In the genomic region with DNA sequence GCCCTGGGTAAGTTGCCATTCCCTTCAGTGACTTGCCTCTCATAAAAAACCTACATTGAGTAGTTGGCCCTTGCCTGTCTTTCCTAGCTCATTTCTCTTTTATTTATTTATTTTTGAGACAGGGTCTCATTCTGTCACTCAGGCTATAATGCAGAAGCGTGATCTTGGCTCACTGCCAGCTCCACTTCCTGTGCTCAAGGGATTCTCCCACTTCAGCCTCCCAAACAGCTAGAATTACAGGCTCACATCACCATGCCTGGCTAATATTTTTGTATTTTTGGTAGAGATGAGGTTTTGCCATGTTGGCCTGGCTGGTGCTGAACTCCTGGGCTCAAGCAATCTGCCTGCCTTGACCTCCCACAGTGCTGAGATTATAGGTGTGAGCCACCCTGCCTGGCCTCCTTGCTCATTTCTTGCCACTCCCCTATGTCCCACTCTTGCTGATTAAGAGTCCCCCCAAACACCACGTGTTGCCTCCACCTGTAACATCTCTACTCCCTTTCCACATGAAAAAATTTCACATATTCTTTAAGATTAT, we compare ENCODE assay signal across 14 cellular contexts. TPM values are rescaled to one million over a fixed set of nuclear protein-coding genes. Genes with fewer than 3 reads are reported as not detected.
DNase-seq lines count a peak whose midpoint lies in the region; ATAC-seq, FAIRE-seq and TF ChIP-seq lines count a peak whose summit lies in the region.
"Had no signal": no experiment of that assay in that cellular context is flagged by ENCODE, and none has a peak within 500 bp of the region (broad histone marks: within the 10 kb centered on the region; RNA-seq: fewer than 3 reads in every experiment).

No MANE protein-coding gene starts in this region.

- peak overlapping the region; percentile 42 for H3K4me2 ChIP-seq in A549
- no peak overlapping the region for H3K4me2 ChIP-seq in endothelial cell of umbilical vein (ENCODE audit: insufficient read depth, low read length)

- TF ChIP-seq POLR2A in A549 (IDR thresholded peaks at IDR 0.05; ENCODE audit: low read length) = no peak
- no peak for TF ChIP-seq POLR2A in endothelial cell of umbilical vein (IDR thresholded peaks at IDR 0.05; ENCODE audit: low read depth, low read length)

- H3K9me3 ChIP-seq in A549 (no peaks in the 10 kb centered on the region), endothelial cell of umbilical vein (replicated peaks; ENCODE audit: control insufficient read depth, insufficient read depth, low read length) (no peaks in the 10 kb centered on the region), tibial artery (no peaks in the 10 kb centered on the region)

- intact Hi-C loops in endothelial cell of umbilical vein (cut with micrococcal nuclease) (loop anchor here (5.0 kb wide), 1 partner anchor 81 kb away; no protein-coding TSS in a partner anchor), tibial artery (cut with DNase I; ENCODE audit: low total_unique reads) (no loop called here)

- H3K27me3 ChIP-seq in endothelial cell of umbilical vein (ENCODE audit: control insufficient read depth in 2 of 2, insufficient read depth in 2 of 2, low read length in 2 of 2) (no peaks in the 10 kb centered on the region), tibial artery (peaks cover 0 to under 1% of the 10 kb centered on the region in 2 donors)

- H4K20me1 ChIP-seq in endothelial cell of umbilical vein (replicated peaks; ENCODE audit: control insufficient read depth, extremely low read depth, insufficient read depth, low read length) = peaks cover 7% of the 10 kb centered on the region

- no peak for TF ChIP-seq RAD21 in A549 (conservative IDR thresholded peaks at IDR 0.05 in 1 of 2, IDR thresholded peaks at IDR 0.05 in 1 of 2)

- H3K9ac ChIP-seq in endothelial cell of umbilical vein (replicated peaks; ENCODE audit: extremely low read depth, insufficient read depth, low read length) = no peak overlapping the region

- DNase-seq in A549 (ENCODE audit: low read depth in 1 of 2, low spot score in 1 of 2) = no peak
- peak; percentile 29 for DNase-seq in GM12865 (ENCODE audit: low read depth)
- DNase-seq in NCI-H510A (lab: John Stamatoyannopoulos, UW) = peak; percentile 36
- peak; percentile 34 for DNase-seq in endothelial cell of umbilical vein (ENCODE audit: low read depth, low spot score)
- DNase-seq in tibial artery = no peak
- no peak for DNase-seq in ureter (ENCODE audit: low spot score)
- DNase-seq in SIG-M5 (lab: John Stamatoyannopoulos, UW) = no peak
- no peak for DNase-seq in SKM-1 treated with dmso at 0.1 percent for 144 hours (lab: John Stamatoyannopoulos, UW; ENCODE audit: unreplicated experiment)
- DNase-seq: activated CD4-positive, alpha-beta memory T cell treated with anti-CD3 and anti-CD28 coated beads, Interleukin-2, amount 10 ng/mL, durations not matched to agents 7 days and 5 days; NCI-H526 treated with DMSO at 0.1 percent for 48 hours had no signal

- H3K9me1 ChIP-seq in endothelial cell of umbilical vein (replicated peaks; ENCODE audit: control insufficient read depth, extremely low read depth, insufficient read depth, low read length) = peaks cover 3% of the 10 kb centered on the region

- no peak for ATAC-seq in A549
- ATAC-seq: HCT116 had no signal

- peaks cover 35% of the 10 kb centered on the region for H3K79me2 ChIP-seq in endothelial cell of umbilical vein (ENCODE audit: control insufficient read depth, insufficient read depth, low read length)

- 9% methylated on average over 2 of the region's 2 CpGs for WGBS in A549 (ENCODE audit: missing lambda C conversion rate)

- POLR2A ChIA-PET in A549 (lab: Yijun Ruan, JAX) (no interaction called here), endothelial cell of umbilical vein (lab: Charles Lee) (no interaction called here)

- FAIRE-seq in A549 (lab: Jason Lieb, UNC) (no peak), endothelial cell of umbilical vein (lab: Jason Lieb, UNC) (peak; percentile 24)
- FAIRE-seq: GM19239, islet of Langerhans had no signal

- no TSS peak for BruUV-seq in endothelial cell of umbilical vein (replicated peaks; lab: Mats Ljungman, UMichigan)

- TF ChIP-seq CTCF in A549 (IDR thresholded peaks at IDR 0.05) (no peak), GM12865 (IDR thresholded peaks at IDR 0.05; ENCODE audit: insufficient read depth, low read depth, low read length, missing control alignments) (no peak), endothelial cell of umbilical vein (IDR thresholded peaks at IDR 0.05; ENCODE audit: extremely low read depth in 1 of 2, insufficient read depth in 1 of 2, low read depth in 1 of 2, low read length in 2 of 2) (no peak), tibial artery (IDR thresholded peaks at IDR 0.05) (no peak)

- TF ChIP-seq EP300 in A549 (IDR thresholded peaks at IDR 0.05) = no peak

- H3K36me3 ChIP-seq in endothelial cell of umbilical vein (ENCODE audit: control insufficient read depth in 2 of 2, extremely low read depth in 1 of 2, insufficient read depth in 2 of 2, low read length in 2 of 2) = peaks cover 4 to 6% of the 10 kb centered on the region in 2 experiments
- no peaks in the 10 kb centered on the region for H3K36me3 ChIP-seq in tibial artery

- H3K27ac ChIP-seq in A549 = peak overlapping the region; percentile 52 to 62; a peak in 5 of 6 replicates
- peak overlapping the region; percentile 51 for H3K27ac ChIP-seq in endothelial cell of umbilical vein (ENCODE audit: insufficient read depth, low read depth, low read length)
- H3K27ac ChIP-seq in tibial artery = no peak overlapping the region

- H3K4me3 ChIP-seq in A549 (no peak overlapping the region), GM12865 (ENCODE audit: low read depth, low read length) (no peak overlapping the region), endothelial cell of umbilical vein (replicated peaks in 1 of 3; ENCODE audit: insufficient read depth in 1 of 3, low read depth in 1 of 3, low read length in 3 of 3) (no peak overlapping the region), tibial artery (no peak overlapping the region)

- CTCF ChIA-PET in A549 (lab: Yijun Ruan, JAX) (interaction anchor here (0.9 to 1.7 kb wide), 7 partner anchors 13 to 526 kb away, joined by 3 to 6 read pairs (median 4); partner anchors contain the start of gene EVA1A), endothelial cell of umbilical vein (lab: Charles Lee) (interaction anchor here (0.8 to 1.3 kb wide), 3 partner anchors 8 to 60 kb away, joined by 3 read pairs; no protein-coding TSS in a partner anchor)

- peaks cover 21% of the 10 kb centered on the region for H3K4me1 ChIP-seq in A549
- H3K4me1 ChIP-seq in endothelial cell of umbilical vein (ENCODE audit: control insufficient read depth, extremely low read depth, insufficient read depth, low read length) = peaks cover 12% of the 10 kb centered on the region
- H3K4me1 ChIP-seq in tibial artery = no peaks in the 10 kb centered on the region

- no peak overlapping the region for H2AFZ ChIP-seq in endothelial cell of umbilical vein (ENCODE audit: low read depth, low read length)

- dilution Hi-C loops in endothelial cell of umbilical vein (cut with MboI; ENCODE audit: extremely low pct_ligation_motif_present, low sequenced_read_pairs) = no loop called here

TF ChIP-seq in A549, 52 proteins besides CTCF, POLR2A, EP300 and RAD21:
- no peak for TF ChIP-seq HEYL (CRISPR knock-in tag; IDR thresholded peaks at IDR 0.05)

TF ChIP-seq in endothelial cell of umbilical vein, 7 proteins besides CTCF, POLR2A, EP300 and RAD21:
- no peak for TF ChIP-seq EZH2 (IDR thresholded peaks at IDR 0.05; ENCODE audit: borderline replicate concordance, low read depth, low read length, severe bottlenecking)
- TF ChIP-seq MAX (IDR thresholded peaks at IDR 0.05; ENCODE audit: insufficient read depth, insufficient read length) = no peak
- no peak for TF ChIP-seq POLR2AphosphoS5 (IDR thresholded peaks at IDR 0.05; ENCODE audit: insufficient read depth, low read depth, low read length)
- no peak for TF ChIP-seq GATA2 (IDR thresholded peaks at IDR 0.05; ENCODE audit: insufficient read depth, insufficient read length, low read depth, low read length)
- no peak for TF ChIP-seq MYC (IDR thresholded peaks at IDR 0.05; ENCODE audit: low read depth, low read length)
- no peak for TF ChIP-seq FOS (IDR thresholded peaks at IDR 0.05; ENCODE audit: borderline replicate concordance, insufficient read depth, low read length)
- TF ChIP-seq JUN (IDR thresholded peaks at IDR 0.05; ENCODE audit: borderline replicate concordance, insufficient read depth, insufficient read length, low read depth) = no peak
TF ChIP-seq in endothelial cell of umbilical vein: peak in this region for 0.

RNA-seq across cellular contexts. Expression of gene EVA1A, which starts 12.6 kb away (rescaled TPM):
- polyA plus RNA-seq in A549 (2011; rRNA removed) = 2.5 TPM in 2 replicates
- polyA plus RNA-seq in A549 (2012; cell fraction: cytosol; rRNA removed) = 4.1 and 5.0 TPM in 2 replicates
- 4.4 and 5.9 TPM in 2 replicates for polyA plus RNA-seq in A549 (2012; cell fraction: nucleus; rRNA removed)
- polyA plus RNA-seq in A549 (2017; fragmentation: RNase III; extraction: RNeasy Plus Mini Kit Qiagen cat#74134 plus additional on column Dnase treatment) = 13.5 to 19.0 TPM (median 16.1 TPM) in 3 replicates
- polyA minus RNA-seq in A549 (2011; rRNA and poly(A)+ RNA removed) = 3.5 and 4.0 TPM in 2 replicates
- 59.7 and 66.5 TPM in 2 replicates for total RNA-seq in endothelial cell of umbilical vein
- polyA plus RNA-seq in endothelial cell of umbilical vein = 42.5 and 52.6 TPM in 2 replicates
- polyA plus RNA-seq in endothelial cell of umbilical vein (2011; cell fraction: cytosol; rRNA removed) = 37.6 and 45.6 TPM in 2 replicates
- 27.8 and 38.0 TPM in 2 replicates for polyA plus RNA-seq in endothelial cell of umbilical vein (2011; cell fraction: nucleus; rRNA removed)
- polyA plus RNA-seq in endothelial cell of umbilical vein (2012) = 42.1 and 42.8 TPM in 2 replicates
- polyA minus RNA-seq in endothelial cell of umbilical vein = 59.4 and 60.7 TPM in 2 replicates
- polyA minus RNA-seq in endothelial cell of umbilical vein (2011; cell fraction: cytosol; rRNA and poly(A)+ RNA removed) = not detected
- polyA minus RNA-seq in endothelial cell of umbilical vein (2011; cell fraction: nucleus; rRNA and poly(A)+ RNA removed) = 19.1 and 46.6 TPM in 2 replicates
- total RNA-seq in ureter = 2.3 TPM
- total RNA-seq: activated CD4-positive, alpha-beta memory T cell treated with anti-CD3 and anti-CD28 coated beads, Interleukin-2, amount 10 ng/mL, durations not matched to agents 7 days and 5 days had no signal
- polyA plus RNA-seq: CD14-positive monocyte had no signal

Comparison
In these comparisons a context has a peak if more than half of its experiments do, and no peak if none do; other contexts are left out.
1. DNase-seq: peak in GM12865 (single experiment), NCI-H510A (single experiment) and endothelial cell of umbilical vein (single experiment); none in A549 (0 of 2), tibial artery (0 of 2), ureter (single experiment), SIG-M5 (single experiment) and SKM-1 treated with dmso at 0.1 percent for 144 hours (single experiment).
2. H3K27ac ChIP-seq: peak in A549 (2 of 2) and endothelial cell of umbilical vein (single experiment); none in tibial artery (0 of 2).
3. RNA of gene EVA1A, which starts 12.6 kb away (total RNA-seq): 59.7 to 66.5 TPM in endothelial cell of umbilical vein; 2.3 TPM in ureter (single experiment); every median in the first group is over 10 times any median in the second.